In the genomic region with DNA sequence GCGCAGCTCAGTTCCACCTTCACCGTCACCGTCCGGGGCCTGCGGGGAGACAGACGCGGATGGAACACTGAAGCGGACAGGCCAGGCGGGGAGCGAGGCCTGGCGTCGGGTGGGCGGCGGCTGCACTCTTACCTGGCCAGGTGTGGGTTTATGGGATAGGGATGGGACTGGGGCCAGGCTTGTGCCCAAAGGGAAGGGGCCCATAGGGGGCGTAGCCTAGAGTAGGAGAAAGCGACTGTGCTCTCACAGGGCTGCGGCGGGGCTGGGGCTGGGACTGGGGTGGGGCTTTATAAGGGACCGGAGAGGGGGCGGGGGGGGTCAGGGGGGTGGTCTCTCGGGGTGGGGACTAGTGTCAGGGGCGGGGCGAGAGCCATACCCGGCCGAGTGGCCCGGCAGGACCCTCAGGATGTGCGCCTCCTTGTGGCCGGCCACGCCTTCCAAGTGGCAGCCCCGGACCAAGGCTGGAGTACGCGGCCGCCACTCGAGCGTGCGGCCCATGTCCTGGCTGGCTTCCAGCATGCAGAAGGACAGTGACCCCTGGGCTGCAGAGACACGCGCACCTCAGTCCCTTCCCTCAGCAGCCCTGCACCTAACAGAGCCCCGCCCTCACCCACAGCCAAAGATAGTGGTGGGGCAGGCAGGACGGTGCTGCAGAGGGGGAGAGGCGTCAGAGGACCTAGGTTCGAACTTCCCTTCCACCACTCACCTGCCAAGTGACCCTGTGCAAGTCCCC, we compare ENCODE assay signal across 1 cellular context.
TF ChIP-seq lines count a peak whose summit lies in the region.

No MANE protein-coding gene starts in this region.

TF ChIP-seq in HepG2, 621 proteins besides CTCF, POLR2A, EP300 and RAD21 (continued from another document and continues in another):
- TF ChIP-seq, protein P1, sequence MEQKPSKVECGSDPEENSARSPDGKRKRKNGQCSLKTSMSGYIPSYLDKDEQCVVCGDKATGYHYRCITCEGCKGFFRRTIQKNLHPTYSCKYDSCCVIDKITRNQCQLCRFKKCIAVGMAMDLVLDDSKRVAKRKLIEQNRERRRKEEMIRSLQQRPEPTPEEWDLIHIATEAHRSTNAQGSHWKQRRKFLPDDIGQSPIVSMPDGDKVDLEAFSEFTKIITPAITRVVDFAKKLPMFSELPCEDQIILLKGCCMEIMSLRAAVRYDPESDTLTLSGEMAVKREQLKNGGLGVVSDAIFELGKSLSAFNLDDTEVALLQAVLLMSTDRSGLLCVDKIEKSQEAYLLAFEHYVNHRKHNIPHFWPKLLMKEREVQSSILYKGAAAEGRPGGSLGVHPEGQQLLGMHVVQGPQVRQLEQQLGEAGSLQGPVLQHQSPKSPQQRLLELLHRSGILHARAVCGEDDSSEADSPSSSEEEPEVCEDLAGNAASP (CRISPR knock-in tag; IDR thresholded peaks at IDR 0.05; ENCODE audit: borderline replicate concordance) = peak; percentile 73; the same call in 1 of the 2 replicates
- TF ChIP-seq STAG1 (CRISPR knock-in tag; IDR thresholded peaks at IDR 0.05) = peak; percentile 63
- no peak for TF ChIP-seq ATF1 (CRISPR knock-in tag; IDR thresholded peaks at IDR 0.05)
- no peak for TF ChIP-seq ZNF10 (CRISPR knock-in tag; IDR thresholded peaks at IDR 0.05; ENCODE audit: borderline replicate concordance, low read depth)
- TF ChIP-seq, protein P2, sequence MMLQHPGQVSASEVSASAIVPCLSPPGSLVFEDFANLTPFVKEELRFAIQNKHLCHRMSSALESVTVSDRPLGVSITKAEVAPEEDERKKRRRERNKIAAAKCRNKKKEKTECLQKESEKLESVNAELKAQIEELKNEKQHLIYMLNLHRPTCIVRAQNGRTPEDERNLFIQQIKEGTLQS (CRISPR knock-in tag; IDR thresholded peaks at IDR 0.05) = no peak
- no peak for TF ChIP-seq ZNF563 (CRISPR knock-in tag; IDR thresholded peaks at IDR 0.05)
- peak; percentile 88 for TF ChIP-seq ZBTB7A (CRISPR knock-in tag; IDR thresholded peaks at IDR 0.05)
- TF ChIP-seq AHR (CRISPR knock-in tag; IDR thresholded peaks at IDR 0.05) = 0 out of 2 replicates have a peak, but pooled peaks have one; percentile 47
- TF ChIP-seq, protein P3, sequence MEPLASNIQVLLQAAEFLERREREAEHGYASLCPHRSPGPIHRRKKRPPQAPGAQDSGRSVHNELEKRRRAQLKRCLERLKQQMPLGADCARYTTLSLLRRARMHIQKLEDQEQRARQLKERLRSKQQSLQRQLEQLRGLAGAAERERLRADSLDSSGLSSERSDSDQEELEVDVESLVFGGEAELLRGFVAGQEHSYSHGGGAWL (CRISPR knock-in tag; IDR thresholded peaks at IDR 0.05) = 0 out of 2 replicates have a peak, but pooled peaks have one; percentile 46
- TF ChIP-seq, protein P4, sequence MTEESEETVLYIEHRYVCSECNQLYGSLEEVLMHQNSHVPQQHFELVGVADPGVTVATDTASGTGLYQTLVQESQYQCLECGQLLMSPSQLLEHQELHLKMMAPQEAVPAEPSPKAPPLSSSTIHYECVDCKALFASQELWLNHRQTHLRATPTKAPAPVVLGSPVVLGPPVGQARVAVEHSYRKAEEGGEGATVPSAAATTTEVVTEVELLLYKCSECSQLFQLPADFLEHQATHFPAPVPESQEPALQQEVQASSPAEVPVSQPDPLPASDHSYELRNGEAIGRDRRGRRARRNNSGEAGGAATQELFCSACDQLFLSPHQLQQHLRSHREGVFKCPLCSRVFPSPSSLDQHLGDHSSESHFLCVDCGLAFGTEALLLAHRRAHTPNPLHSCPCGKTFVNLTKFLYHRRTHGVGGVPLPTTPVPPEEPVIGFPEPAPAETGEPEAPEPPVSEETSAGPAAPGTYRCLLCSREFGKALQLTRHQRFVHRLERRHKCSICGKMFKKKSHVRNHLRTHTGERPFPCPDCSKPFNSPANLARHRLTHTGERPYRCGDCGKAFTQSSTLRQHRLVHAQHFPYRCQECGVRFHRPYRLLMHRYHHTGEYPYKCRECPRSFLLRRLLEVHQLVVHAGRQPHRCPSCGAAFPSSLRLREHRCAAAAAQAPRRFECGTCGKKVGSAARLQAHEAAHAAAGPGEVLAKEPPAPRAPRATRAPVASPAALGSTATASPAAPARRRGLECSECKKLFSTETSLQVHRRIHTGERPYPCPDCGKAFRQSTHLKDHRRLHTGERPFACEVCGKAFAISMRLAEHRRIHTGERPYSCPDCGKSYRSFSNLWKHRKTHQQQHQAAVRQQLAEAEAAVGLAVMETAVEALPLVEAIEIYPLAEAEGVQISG (CRISPR knock-in tag; IDR thresholded peaks at IDR 0.05) = peak; percentile 72
- no peak for TF ChIP-seq SSRP1 (CRISPR knock-in tag; IDR thresholded peaks at IDR 0.05)
- peak; percentile 62 for TF ChIP-seq YY1 (IDR thresholded peaks at IDR 0.05; ENCODE audit: insufficient read depth, insufficient replicate concordance, low read depth, low read length)
- TF ChIP-seq ZNF292 (CRISPR knock-in tag; IDR thresholded peaks at IDR 0.05; ENCODE audit: borderline replicate concordance, low read depth) = peak; percentile 74; the same call in 1 of the 2 replicates
- TF ChIP-seq SMC3 (IDR thresholded peaks at IDR 0.05; ENCODE audit: low read length) = no peak; the same call in 1 of the 2 replicates
- TF ChIP-seq STAT5B (CRISPR knock-in tag; IDR thresholded peaks at IDR 0.05) = no peak
- 0 out of 2 replicates have a peak, but pooled peaks have one; percentile 30 for TF ChIP-seq ZNF350 (CRISPR knock-in tag; IDR thresholded peaks at IDR 0.05; ENCODE audit: borderline replicate concordance, low read depth)
- TF ChIP-seq NFE2L2 (IDR thresholded peaks at IDR 0.05; ENCODE audit: low read length) = no peak
- peak; percentile 50 for TF ChIP-seq HNF4A (CRISPR knock-in tag; IDR thresholded peaks at IDR 0.05)
- no peak for TF ChIP-seq KLF12 (CRISPR knock-in tag; IDR thresholded peaks at IDR 0.05; ENCODE audit: borderline replicate concordance)
- no peak for TF ChIP-seq REL (CRISPR knock-in tag; conservative IDR thresholded peaks at IDR 0.05)
- no peak for TF ChIP-seq RARG (CRISPR knock-in tag; IDR thresholded peaks at IDR 0.05; ENCODE audit: low read depth)
- TF ChIP-seq, protein P5, sequence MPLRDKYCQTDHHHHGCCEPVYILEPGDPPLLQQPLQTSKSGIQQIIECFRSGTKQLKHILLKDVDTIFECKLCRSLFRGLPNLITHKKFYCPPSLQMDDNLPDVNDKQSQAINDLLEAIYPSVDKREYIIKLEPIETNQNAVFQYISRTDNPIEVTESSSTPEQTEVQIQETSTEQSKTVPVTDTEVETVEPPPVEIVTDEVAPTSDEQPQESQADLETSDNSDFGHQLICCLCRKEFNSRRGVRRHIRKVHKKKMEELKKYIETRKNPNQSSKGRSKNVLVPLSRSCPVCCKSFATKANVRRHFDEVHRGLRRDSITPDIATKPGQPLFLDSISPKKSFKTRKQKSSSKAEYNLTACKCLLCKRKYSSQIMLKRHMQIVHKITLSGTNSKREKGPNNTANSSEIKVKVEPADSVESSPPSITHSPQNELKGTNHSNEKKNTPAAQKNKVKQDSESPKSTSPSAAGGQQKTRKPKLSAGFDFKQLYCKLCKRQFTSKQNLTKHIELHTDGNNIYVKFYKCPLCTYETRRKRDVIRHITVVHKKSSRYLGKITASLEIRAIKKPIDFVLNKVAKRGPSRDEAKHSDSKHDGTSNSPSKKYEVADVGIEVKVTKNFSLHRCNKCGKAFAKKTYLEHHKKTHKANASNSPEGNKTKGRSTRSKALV (CRISPR knock-in tag; IDR thresholded peaks at IDR 0.05) = peak; percentile 27; the same call in 1 of the 2 replicates
- peak; percentile 27; the same call in 1 of the 2 replicates for TF ChIP-seq ZBTB38 (CRISPR knock-in tag; IDR thresholded peaks at IDR 0.05)
- 0 out of 2 replicates have a peak, but pooled peaks have one; percentile 51 for TF ChIP-seq CCDC6 (CRISPR knock-in tag; IDR thresholded peaks at IDR 0.05)
- no peak for TF ChIP-seq SNAPC2 (CRISPR knock-in tag; IDR thresholded peaks at IDR 0.05)
- TF ChIP-seq, protein P6, sequence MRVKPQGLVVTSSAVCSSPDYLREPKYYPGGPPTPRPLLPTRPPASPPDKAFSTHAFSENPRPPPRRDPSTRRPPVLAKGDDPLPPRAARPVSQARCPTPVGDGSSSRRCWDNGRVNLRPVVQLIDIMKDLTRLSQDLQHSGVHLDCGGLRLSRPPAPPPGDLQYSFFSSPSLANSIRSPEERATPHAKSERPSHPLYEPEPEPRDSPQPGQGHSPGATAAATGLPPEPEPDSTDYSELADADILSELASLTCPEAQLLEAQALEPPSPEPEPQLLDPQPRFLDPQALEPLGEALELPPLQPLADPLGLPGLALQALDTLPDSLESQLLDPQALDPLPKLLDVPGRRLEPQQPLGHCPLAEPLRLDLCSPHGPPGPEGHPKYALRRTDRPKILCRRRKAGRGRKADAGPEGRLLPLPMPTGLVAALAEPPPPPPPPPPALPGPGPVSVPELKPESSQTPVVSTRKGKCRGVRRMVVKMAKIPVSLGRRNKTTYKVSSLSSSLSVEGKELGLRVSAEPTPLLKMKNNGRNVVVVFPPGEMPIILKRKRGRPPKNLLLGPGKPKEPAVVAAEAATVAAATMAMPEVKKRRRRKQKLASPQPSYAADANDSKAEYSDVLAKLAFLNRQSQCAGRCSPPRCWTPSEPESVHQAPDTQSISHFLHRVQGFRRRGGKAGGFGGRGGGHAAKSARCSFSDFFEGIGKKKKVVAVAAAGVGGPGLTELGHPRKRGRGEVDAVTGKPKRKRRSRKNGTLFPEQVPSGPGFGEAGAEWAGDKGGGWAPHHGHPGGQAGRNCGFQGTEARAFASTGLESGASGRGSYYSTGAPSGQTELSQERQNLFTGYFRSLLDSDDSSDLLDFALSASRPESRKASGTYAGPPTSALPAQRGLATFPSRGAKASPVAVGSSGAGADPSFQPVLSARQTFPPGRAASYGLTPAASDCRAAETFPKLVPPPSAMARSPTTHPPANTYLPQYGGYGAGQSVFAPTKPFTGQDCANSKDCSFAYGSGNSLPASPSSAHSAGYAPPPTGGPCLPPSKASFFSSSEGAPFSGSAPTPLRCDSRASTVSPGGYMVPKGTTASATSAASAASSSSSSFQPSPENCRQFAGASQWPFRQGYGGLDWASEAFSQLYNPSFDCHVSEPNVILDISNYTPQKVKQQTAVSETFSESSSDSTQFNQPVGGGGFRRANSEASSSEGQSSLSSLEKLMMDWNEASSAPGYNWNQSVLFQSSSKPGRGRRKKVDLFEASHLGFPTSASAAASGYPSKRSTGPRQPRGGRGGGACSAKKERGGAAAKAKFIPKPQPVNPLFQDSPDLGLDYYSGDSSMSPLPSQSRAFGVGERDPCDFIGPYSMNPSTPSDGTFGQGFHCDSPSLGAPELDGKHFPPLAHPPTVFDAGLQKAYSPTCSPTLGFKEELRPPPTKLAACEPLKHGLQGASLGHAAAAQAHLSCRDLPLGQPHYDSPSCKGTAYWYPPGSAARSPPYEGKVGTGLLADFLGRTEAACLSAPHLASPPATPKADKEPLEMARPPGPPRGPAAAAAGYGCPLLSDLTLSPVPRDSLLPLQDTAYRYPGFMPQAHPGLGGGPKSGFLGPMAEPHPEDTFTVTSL (CRISPR knock-in tag; IDR thresholded peaks at IDR 0.05; ENCODE audit: borderline replicate concordance) = no peak
- TF ChIP-seq ZFP36L2 (CRISPR knock-in tag; IDR thresholded peaks at IDR 0.05) = no peak
- no peak; the same call in 1 of the 2 replicates for TF ChIP-seq ADNP (CRISPR knock-in tag; IDR thresholded peaks at IDR 0.05)
- TF ChIP-seq, protein P7, sequence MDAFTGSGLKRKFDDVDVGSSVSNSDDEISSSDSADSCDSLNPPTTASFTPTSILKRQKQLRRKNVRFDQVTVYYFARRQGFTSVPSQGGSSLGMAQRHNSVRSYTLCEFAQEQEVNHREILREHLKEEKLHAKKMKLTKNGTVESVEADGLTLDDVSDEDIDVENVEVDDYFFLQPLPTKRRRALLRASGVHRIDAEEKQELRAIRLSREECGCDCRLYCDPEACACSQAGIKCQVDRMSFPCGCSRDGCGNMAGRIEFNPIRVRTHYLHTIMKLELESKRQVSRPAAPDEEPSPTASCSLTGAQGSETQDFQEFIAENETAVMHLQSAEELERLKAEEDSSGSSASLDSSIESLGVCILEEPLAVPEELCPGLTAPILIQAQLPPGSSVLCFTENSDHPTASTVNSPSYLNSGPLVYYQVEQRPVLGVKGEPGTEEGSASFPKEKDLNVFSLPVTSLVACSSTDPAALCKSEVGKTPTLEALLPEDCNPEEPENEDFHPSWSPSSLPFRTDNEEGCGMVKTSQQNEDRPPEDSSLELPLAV (CRISPR knock-in tag; conservative IDR thresholded peaks at IDR 0.05; ENCODE audit: low read depth) = no peak
- TF ChIP-seq ISL2 (CRISPR knock-in tag; IDR thresholded peaks at IDR 0.05) = no peak
- TF ChIP-seq ZNF230 (CRISPR knock-in tag; IDR thresholded peaks at IDR 0.05) = no peak
- TF ChIP-seq TBL1XR1 (IDR thresholded peaks at IDR 0.05; ENCODE audit: borderline replicate concordance, low read length, partially characterized antibody) = no peak
- TF ChIP-seq CCAR2 (optimal IDR thresholded peaks at IDR 0.05; ENCODE audit: low read depth, low read length) = no peak
- TF ChIP-seq, protein P8, sequence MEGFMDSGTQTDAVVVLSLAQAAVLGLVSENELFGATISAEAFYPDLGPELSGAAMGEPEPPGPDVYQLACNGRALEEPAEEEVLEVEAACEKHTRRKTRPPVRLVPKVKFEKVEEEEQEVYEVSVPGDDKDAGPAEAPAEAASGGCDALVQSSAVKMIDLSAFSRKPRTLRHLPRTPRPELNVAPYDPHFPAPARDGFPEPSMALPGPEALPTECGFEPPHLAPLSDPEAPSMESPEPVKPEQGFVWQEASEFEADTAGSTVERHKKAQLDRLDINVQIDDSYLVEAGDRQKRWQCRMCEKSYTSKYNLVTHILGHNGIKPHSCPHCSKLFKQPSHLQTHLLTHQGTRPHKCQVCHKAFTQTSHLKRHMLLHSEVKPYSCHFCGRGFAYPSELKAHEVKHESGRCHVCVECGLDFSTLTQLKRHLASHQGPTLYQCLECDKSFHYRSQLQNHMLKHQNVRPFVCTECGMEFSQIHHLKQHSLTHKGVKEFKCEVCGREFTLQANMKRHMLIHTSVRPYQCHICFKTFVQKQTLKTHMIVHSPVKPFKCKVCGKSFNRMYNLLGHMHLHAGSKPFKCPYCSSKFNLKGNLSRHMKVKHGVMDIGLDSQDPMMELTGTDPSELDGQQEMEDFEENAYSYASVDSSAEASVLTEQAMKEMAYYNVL (CRISPR knock-in tag; IDR thresholded peaks at IDR 0.05; ENCODE audit: borderline replicate concordance) = 0 out of 2 replicates have a peak, but pooled peaks have one; percentile 38
- TF ChIP-seq, protein P9, sequence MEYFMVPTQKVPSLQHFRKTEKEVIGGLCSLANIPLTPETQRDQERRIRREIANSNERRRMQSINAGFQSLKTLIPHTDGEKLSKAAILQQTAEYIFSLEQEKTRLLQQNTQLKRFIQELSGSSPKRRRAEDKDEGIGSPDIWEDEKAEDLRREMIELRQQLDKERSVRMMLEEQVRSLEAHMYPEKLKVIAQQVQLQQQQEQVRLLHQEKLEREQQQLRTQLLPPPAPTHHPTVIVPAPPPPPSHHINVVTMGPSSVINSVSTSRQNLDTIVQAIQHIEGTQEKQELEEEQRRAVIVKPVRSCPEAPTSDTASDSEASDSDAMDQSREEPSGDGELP (IDR thresholded peaks at IDR 0.05; ENCODE audit: borderline replicate concordance, low read depth) = peak; percentile 13; the same call in 1 of the 2 replicates
- TF ChIP-seq, protein P10, sequence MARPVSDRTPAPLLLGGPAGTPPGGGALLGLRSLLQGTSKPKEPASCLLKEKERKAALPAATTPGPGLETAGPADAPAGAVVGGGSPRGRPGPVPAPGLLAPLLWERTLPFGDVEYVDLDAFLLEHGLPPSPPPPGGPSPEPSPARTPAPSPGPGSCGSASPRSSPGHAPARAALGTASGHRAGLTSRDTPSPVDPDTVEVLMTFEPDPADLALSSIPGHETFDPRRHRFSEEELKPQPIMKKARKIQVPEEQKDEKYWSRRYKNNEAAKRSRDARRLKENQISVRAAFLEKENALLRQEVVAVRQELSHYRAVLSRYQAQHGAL (CRISPR knock-in tag; IDR thresholded peaks at IDR 0.05; ENCODE audit: not compliant biosample characterization) = no peak
- TF ChIP-seq MAF1 (CRISPR knock-in tag; IDR thresholded peaks at IDR 0.05; ENCODE audit: borderline replicate concordance) = no peak
